ENCODE assay signal across 8 cellular contexts in genomic region chrX:47366051-47366722, GRCh38. TPM values are rescaled to one million over a fixed set of nuclear protein-coding genes. Genes with fewer than 3 reads are reported as not detected.
DNase-seq lines count a peak whose midpoint lies in the region; ATAC-seq, FAIRE-seq and TF ChIP-seq lines count a peak whose summit lies in the region.

No MANE protein-coding gene starts in this region.

- peak overlapping the region; percentile 93 for H3K4me2 ChIP-seq in astrocyte (ENCODE audit: low read length)

- TF ChIP-seq CTCF in astrocyte (IDR thresholded peaks at IDR 0.05; ENCODE audit: insufficient read depth, low read depth, low read length), result no peak
- no peak for TF ChIP-seq CTCF in psoas muscle (IDR thresholded peaks at IDR 0.05)

- peak overlapping the region; percentile 37 for H3K27ac ChIP-seq in astrocyte (ENCODE audit: low read depth, low read length)
- H3K27ac ChIP-seq in right cardiac atrium (ENCODE audit: low read length), result no peak overlapping the region
- H3K27ac ChIP-seq in psoas muscle, result no peak overlapping the region

- peak overlapping the region; percentile 93 for H2AFZ ChIP-seq in astrocyte (ENCODE audit: low read depth, low read length)

- H3K4me1 ChIP-seq in astrocyte (ENCODE audit: insufficient read depth, low read length) (no peaks in the 10 kb centered on the region), right cardiac atrium (ENCODE audit: control insufficient read depth, insufficient read depth, low read length) (no peaks in the 10 kb centered on the region), psoas muscle (no peaks in the 10 kb centered on the region)

- 6% methylated on average over 31 of the region's 31 CpGs for WGBS in right cardiac atrium
- 3 to 28% (median 6%) methylated on average over 25 to 31 of the region's 31 CpGs for WGBS in psoas muscle, 3 donors

- no peaks in the 10 kb centered on the region for H4K20me1 ChIP-seq in astrocyte (ENCODE audit: insufficient read depth, low read length)

- H3K36me3 ChIP-seq in astrocyte (ENCODE audit: insufficient read depth, low read length) (no peaks in the 10 kb centered on the region), psoas muscle (ENCODE audit: insufficient read depth in 1 of 2, low read depth in 1 of 2) (no peaks in the 10 kb centered on the region)

- peak; percentile 82 for FAIRE-seq in astrocyte (lab: Jason Lieb, UNC)

- intact Hi-C loops in right cardiac atrium (cut with DNase I), result no loop called here
- intact Hi-C loops in psoas muscle (cut with DNase I), result loop anchor here in 1 of 2 donors (5.0 kb wide), 1 partner anchor 151 kb away; no protein-coding TSS in a partner anchor

- peak overlapping the region; percentile 63 for H3K9ac ChIP-seq in astrocyte (ENCODE audit: low read length)

- H3K79me2 ChIP-seq in astrocyte (ENCODE audit: insufficient read depth, low read length), result no peaks in the 10 kb centered on the region

- peaks cover 3% of the 10 kb centered on the region for H3K4me1 Mint-ChIP-seq in astrocyte (ENCODE audit: low read depth, unreplicated experiment)

- H3K27ac Mint-ChIP-seq in astrocyte (ENCODE audit: unreplicated experiment), result peak overlapping the region; percentile 97

- H3K4me3 Mint-ChIP-seq in astrocyte (ENCODE audit: unreplicated experiment), result peak overlapping the region; percentile 86

- H3K4me3 ChIP-seq in astrocyte (ENCODE audit: insufficient read depth, low read depth, low read length), result peak overlapping the region; percentile 60
- peak overlapping the region; percentile 59 for H3K4me3 ChIP-seq in right cardiac atrium (ENCODE audit: low read length)
- peak overlapping the region; percentile 66 for H3K4me3 ChIP-seq in psoas muscle

- H3K9me3 ChIP-seq in astrocyte (ENCODE audit: insufficient read depth, low read depth, low read length) (no peaks in the 10 kb centered on the region), right cardiac atrium (ENCODE audit: control insufficient read depth, low read length) (no peaks in the 10 kb centered on the region), psoas muscle (no peaks in the 10 kb centered on the region)

- H3K27me3 ChIP-seq in astrocyte (ENCODE audit: insufficient read depth, low read length) (no peaks in the 10 kb centered on the region), right cardiac atrium (ENCODE audit: control insufficient read depth, insufficient read depth) (no peaks in the 10 kb centered on the region), psoas muscle (ENCODE audit: insufficient read depth in 3 of 3, low read length in 2 of 3) (no peaks in the 10 kb centered on the region)

- ATAC-seq in GM19397 (IDR thresholded peaks at IDR 0.05; ENCODE audit: unreplicated experiment) (peak; percentile 61), right cardiac atrium (peak; percentile 81 to 83), psoas muscle (peak; percentile 70 to 90 (median 85))

- no peaks in the 10 kb centered on the region for H3K27me3 Mint-ChIP-seq in astrocyte (ENCODE audit: low read depth, unreplicated experiment)

- H3K9me3 Mint-ChIP-seq in astrocyte (ENCODE audit: unreplicated experiment), result peaks cover 2% of the 10 kb centered on the region

- H3K36me3 Mint-ChIP-seq in astrocyte (ENCODE audit: low read depth, unreplicated experiment), result no peaks in the 10 kb centered on the region

- DNase-seq in AG08395 (ENCODE audit: low spot score) (peak; percentile 62), NCI-H1092 treated with DMSO at 0.1 percent for 48 hours (lab: John Stamatoyannopoulos, UW) (peak; percentile 79), T-helper 2 cell (peak; percentile 20 to 92 (median 58)), astrocyte (ENCODE audit: low read depth) (peak; percentile 62), right cardiac atrium (peak; percentile 61 to 85 (median 80)), psoas muscle (peak; percentile 57 to 75), ureter (ENCODE audit: low spot score) (peak; percentile 56)

RNA-seq across cellular contexts. Expression of gene ZNF157, which starts 4.2 kb away (rescaled TPM):
- total RNA-seq in astrocyte, result 0.17 and 0.54 TPM in 2 replicates
- under 1 TPM in 2 of 4 donors, not detected in 2; 0.09 to 0.29 TPM for total RNA-seq in right cardiac atrium
- polyA plus RNA-seq in right cardiac atrium, result 0.09 TPM
- total RNA-seq in psoas muscle, result not detected
- polyA plus RNA-seq in psoas muscle, result under 1 TPM in 2 of 3 donors, not detected in 1; 0.07 to 0.17 TPM
- 0.26 TPM for total RNA-seq in ureter
